19 cellular contexts compared by ENCODE assay signal in genomic region chr12:131378861-131379665, GRCh38.
DNase-seq lines count a peak whose midpoint lies in the region; ATAC-seq and TF ChIP-seq lines count a peak whose summit lies in the region.
"Had no signal": no experiment of that assay in that cellular context is flagged by ENCODE, and none has a peak within 500 bp of the region (broad histone marks: within the 10 kb centered on the region; RNA-seq: fewer than 3 reads in every experiment).

No MANE protein-coding gene starts in this region.

- CTCF ChIA-PET in WTC11 (lab: Charles Lee) = no interaction called here

- H3K4me3 ChIP-seq in BLaER1 = no peak overlapping the region
- H3K4me3 ChIP-seq in endodermal cell (ENCODE audit: low read length) = no peak overlapping the region
- no peak overlapping the region for H3K4me3 ChIP-seq in neural progenitor cell
- H3K4me3 ChIP-seq in MG63 = no peak overlapping the region
- H3K4me3 ChIP-seq: SJSA1 had no signal

- H3K36me3 Mint-ChIP-seq in WTC11 = no peaks in the 10 kb centered on the region
- no peaks in the 10 kb centered on the region for H3K36me3 Mint-ChIP-seq in endodermal cell (ENCODE audit: low read depth)
- H3K36me3 Mint-ChIP-seq in neural progenitor cell = no peaks in the 10 kb centered on the region
- H3K36me3 Mint-ChIP-seq: IgD-negative memory B cell had no signal

- peaks cover 5% of the 10 kb centered on the region; the same call in 1 of the 2 replicates for H3K9me3 Mint-ChIP-seq in WTC11
- H3K9me3 Mint-ChIP-seq in endodermal cell = no peaks in the 10 kb centered on the region
- H3K9me3 Mint-ChIP-seq in neural progenitor cell = peaks cover 2% of the 10 kb centered on the region
- H3K9me3 Mint-ChIP-seq: CD4-positive, alpha-beta T cell had no signal

- H3K4me1 ChIP-seq in BLaER1 (peaks cover 23% of the 10 kb centered on the region), endodermal cell (ENCODE audit: control insufficient read depth, insufficient read depth, low read length) (no peaks in the 10 kb centered on the region), neural progenitor cell (peaks cover 27% of the 10 kb centered on the region)
- H3K4me1 ChIP-seq: SJSA1 had no signal

- no peak overlapping the region for H3K27ac ChIP-seq in BLaER1
- H3K27ac ChIP-seq in endodermal cell (ENCODE audit: low read depth, low read length) = peak overlapping the region; percentile 47
- no peak overlapping the region for H3K27ac ChIP-seq in neural progenitor cell
- H3K27ac ChIP-seq: SJSA1 had no signal

- H3K9ac ChIP-seq in BLaER1 (no peak overlapping the region), endodermal cell (ENCODE audit: extremely low read depth, low read length, poor library complexity, severe bottlenecking) (no peak overlapping the region), neural progenitor cell (no peak overlapping the region)

- H3K4me1 Mint-ChIP-seq in WTC11 = peaks cover 15% of the 10 kb centered on the region
- no peaks in the 10 kb centered on the region for H3K4me1 Mint-ChIP-seq in endodermal cell
- H3K4me1 Mint-ChIP-seq in neural progenitor cell = peaks cover 38% of the 10 kb centered on the region

- H3K27me3 Mint-ChIP-seq in WTC11 (ENCODE audit: low read depth) = peaks cover 8% of the 10 kb centered on the region
- peaks cover 2% of the 10 kb centered on the region for H3K27me3 Mint-ChIP-seq in endodermal cell (ENCODE audit: insufficient read depth)
- peaks cover 11% of the 10 kb centered on the region for H3K27me3 Mint-ChIP-seq in neural progenitor cell (ENCODE audit: insufficient read depth, low read depth)

- H2AFZ ChIP-seq in neural progenitor cell (replicated peaks) = peak overlapping the region; percentile 23

- no peaks in the 10 kb centered on the region for H3K79me2 ChIP-seq in neural progenitor cell (ENCODE audit: low read depth)

- 91 to 93% methylated on average over 29 to 31 of the region's 31 CpGs for WGBS in endodermal cell (ENCODE audit: insufficient coverage in 1 of 2, insufficient read length in 1 of 2), 2 experiments

- TF ChIP-seq CTCF in WTC11 (IDR thresholded peaks at IDR 0.05) (no peak), endodermal cell (conservative IDR thresholded peaks at IDR 0.05) (no peak), neural progenitor cell (IDR thresholded peaks at IDR 0.05) (no peak)

- peak overlapping the region; percentile 45 for H3K4me2 ChIP-seq in BLaER1
- H3K4me2 ChIP-seq in neural progenitor cell = peak overlapping the region; percentile 41

- no peak overlapping the region for H3K27ac Mint-ChIP-seq in WTC11
- no peak overlapping the region for H3K27ac Mint-ChIP-seq in endodermal cell
- peak overlapping the region; percentile 94 for H3K27ac Mint-ChIP-seq in neural progenitor cell
- H3K27ac Mint-ChIP-seq: CD4-positive, alpha-beta T cell; IgD-negative memory B cell had no signal

- H3K9me3 ChIP-seq in BLaER1 = no peaks in the 10 kb centered on the region
- H3K9me3 ChIP-seq in endodermal cell (ENCODE audit: control insufficient read depth, low read length) = no peaks in the 10 kb centered on the region
- H3K9me3 ChIP-seq in neural progenitor cell (ENCODE audit: low read depth) = no peaks in the 10 kb centered on the region
- H3K9me3 ChIP-seq in MG63 = no peaks in the 10 kb centered on the region
- H3K9me3 ChIP-seq: SJSA1 had no signal

- DNase-seq in WTC11 (ENCODE audit: low spot score) = no peak
- peak; percentile 45 for DNase-seq in endodermal cell
- no peak for DNase-seq in neural progenitor cell (ENCODE audit: low spot score)
- DNase-seq in GF-D8 (lab: John Stamatoyannopoulos, UW) = no peak
- DNase-seq in NOMO-1 treated with dmso at 0.1 percent for 144 hours (lab: John Stamatoyannopoulos, UW; ENCODE audit: unreplicated experiment) = no peak
- no peak for DNase-seq in MG63
- DNase-seq: CD4-positive, alpha-beta T cell; COR-L47; DMS 273 treated with DMSO at 0.1 percent for 48 hours; Kasumi-1; NCI-H1694 treated with DMSO at 0.1 percent for 48 hours; NCI-H2081 treated with DMSO at 0.1 percent for 48 hours; NCI-H2171 treated with DMSO at 0.1 percent for 48 hours; NCI-H526 had no signal

- H3K36me3 ChIP-seq in BLaER1 = no peaks in the 10 kb centered on the region
- H3K36me3 ChIP-seq in endodermal cell (ENCODE audit: control insufficient read depth, insufficient read depth, low read length) = no peaks in the 10 kb centered on the region
- no peaks in the 10 kb centered on the region for H3K36me3 ChIP-seq in neural progenitor cell
- no peaks in the 10 kb centered on the region for H3K36me3 ChIP-seq in MG63
- H3K36me3 ChIP-seq: SJSA1 had no signal

- H3K27me3 ChIP-seq in BLaER1 = no peaks in the 10 kb centered on the region
- no peaks in the 10 kb centered on the region for H3K27me3 ChIP-seq in endodermal cell (ENCODE audit: control insufficient read depth, insufficient read depth, low read length, poor library complexity, severe bottlenecking)
- no peaks in the 10 kb centered on the region for H3K27me3 ChIP-seq in neural progenitor cell
- peaks cover 6% of the 10 kb centered on the region; the same call in 1 of the 2 replicates for H3K27me3 ChIP-seq in MG63

- H4K20me1 ChIP-seq in BLaER1 (no peaks in the 10 kb centered on the region), neural progenitor cell (ENCODE audit: low read depth) (no peaks in the 10 kb centered on the region)

- H3F3A ChIP-seq in neural progenitor cell (ENCODE audit: low read depth) = peaks cover 3% of the 10 kb centered on the region

- no peak for ATAC-seq in WTC11
- ATAC-seq in HG03159 (IDR thresholded peaks at IDR 0.05; ENCODE audit: unreplicated experiment) = no peak
- ATAC-seq: Right ventricle myocardium inferior had no signal

- no peak overlapping the region for H3K4me3 Mint-ChIP-seq in WTC11
- H3K4me3 Mint-ChIP-seq in endodermal cell = no peak overlapping the region
- H3K4me3 Mint-ChIP-seq in neural progenitor cell = peak overlapping the region; percentile 50
- H3K4me3 Mint-ChIP-seq: CD4-positive, alpha-beta T cell; IgD-negative memory B cell had no signal

- POLR2A ChIA-PET in WTC11 (lab: Charles Lee) = no interaction called here

TF ChIP-seq in WTC11, 78 proteins besides CTCF, POLR2A, EP300 and RAD21:
- TF ChIP-seq TEAD1 (CRISPR knock-in tag; IDR thresholded peaks at IDR 0.05) (no peak), MLX (CRISPR knock-in tag; IDR thresholded peaks at IDR 0.05) (no peak), ZNF423 (CRISPR knock-in tag; IDR thresholded peaks at IDR 0.05) (peak; percentile 36)
